ENCODE assay signal across 2 cellular contexts in genomic region chr3:51336261-51336660, GRCh38.
TF ChIP-seq lines count a peak whose summit lies in the region.

No MANE protein-coding gene starts in this region.

TF ChIP-seq in GM23338, 12 proteins besides CTCF, POLR2A, EP300 and RAD21 (continued from another document):
- TF ChIP-seq, protein P1, sequence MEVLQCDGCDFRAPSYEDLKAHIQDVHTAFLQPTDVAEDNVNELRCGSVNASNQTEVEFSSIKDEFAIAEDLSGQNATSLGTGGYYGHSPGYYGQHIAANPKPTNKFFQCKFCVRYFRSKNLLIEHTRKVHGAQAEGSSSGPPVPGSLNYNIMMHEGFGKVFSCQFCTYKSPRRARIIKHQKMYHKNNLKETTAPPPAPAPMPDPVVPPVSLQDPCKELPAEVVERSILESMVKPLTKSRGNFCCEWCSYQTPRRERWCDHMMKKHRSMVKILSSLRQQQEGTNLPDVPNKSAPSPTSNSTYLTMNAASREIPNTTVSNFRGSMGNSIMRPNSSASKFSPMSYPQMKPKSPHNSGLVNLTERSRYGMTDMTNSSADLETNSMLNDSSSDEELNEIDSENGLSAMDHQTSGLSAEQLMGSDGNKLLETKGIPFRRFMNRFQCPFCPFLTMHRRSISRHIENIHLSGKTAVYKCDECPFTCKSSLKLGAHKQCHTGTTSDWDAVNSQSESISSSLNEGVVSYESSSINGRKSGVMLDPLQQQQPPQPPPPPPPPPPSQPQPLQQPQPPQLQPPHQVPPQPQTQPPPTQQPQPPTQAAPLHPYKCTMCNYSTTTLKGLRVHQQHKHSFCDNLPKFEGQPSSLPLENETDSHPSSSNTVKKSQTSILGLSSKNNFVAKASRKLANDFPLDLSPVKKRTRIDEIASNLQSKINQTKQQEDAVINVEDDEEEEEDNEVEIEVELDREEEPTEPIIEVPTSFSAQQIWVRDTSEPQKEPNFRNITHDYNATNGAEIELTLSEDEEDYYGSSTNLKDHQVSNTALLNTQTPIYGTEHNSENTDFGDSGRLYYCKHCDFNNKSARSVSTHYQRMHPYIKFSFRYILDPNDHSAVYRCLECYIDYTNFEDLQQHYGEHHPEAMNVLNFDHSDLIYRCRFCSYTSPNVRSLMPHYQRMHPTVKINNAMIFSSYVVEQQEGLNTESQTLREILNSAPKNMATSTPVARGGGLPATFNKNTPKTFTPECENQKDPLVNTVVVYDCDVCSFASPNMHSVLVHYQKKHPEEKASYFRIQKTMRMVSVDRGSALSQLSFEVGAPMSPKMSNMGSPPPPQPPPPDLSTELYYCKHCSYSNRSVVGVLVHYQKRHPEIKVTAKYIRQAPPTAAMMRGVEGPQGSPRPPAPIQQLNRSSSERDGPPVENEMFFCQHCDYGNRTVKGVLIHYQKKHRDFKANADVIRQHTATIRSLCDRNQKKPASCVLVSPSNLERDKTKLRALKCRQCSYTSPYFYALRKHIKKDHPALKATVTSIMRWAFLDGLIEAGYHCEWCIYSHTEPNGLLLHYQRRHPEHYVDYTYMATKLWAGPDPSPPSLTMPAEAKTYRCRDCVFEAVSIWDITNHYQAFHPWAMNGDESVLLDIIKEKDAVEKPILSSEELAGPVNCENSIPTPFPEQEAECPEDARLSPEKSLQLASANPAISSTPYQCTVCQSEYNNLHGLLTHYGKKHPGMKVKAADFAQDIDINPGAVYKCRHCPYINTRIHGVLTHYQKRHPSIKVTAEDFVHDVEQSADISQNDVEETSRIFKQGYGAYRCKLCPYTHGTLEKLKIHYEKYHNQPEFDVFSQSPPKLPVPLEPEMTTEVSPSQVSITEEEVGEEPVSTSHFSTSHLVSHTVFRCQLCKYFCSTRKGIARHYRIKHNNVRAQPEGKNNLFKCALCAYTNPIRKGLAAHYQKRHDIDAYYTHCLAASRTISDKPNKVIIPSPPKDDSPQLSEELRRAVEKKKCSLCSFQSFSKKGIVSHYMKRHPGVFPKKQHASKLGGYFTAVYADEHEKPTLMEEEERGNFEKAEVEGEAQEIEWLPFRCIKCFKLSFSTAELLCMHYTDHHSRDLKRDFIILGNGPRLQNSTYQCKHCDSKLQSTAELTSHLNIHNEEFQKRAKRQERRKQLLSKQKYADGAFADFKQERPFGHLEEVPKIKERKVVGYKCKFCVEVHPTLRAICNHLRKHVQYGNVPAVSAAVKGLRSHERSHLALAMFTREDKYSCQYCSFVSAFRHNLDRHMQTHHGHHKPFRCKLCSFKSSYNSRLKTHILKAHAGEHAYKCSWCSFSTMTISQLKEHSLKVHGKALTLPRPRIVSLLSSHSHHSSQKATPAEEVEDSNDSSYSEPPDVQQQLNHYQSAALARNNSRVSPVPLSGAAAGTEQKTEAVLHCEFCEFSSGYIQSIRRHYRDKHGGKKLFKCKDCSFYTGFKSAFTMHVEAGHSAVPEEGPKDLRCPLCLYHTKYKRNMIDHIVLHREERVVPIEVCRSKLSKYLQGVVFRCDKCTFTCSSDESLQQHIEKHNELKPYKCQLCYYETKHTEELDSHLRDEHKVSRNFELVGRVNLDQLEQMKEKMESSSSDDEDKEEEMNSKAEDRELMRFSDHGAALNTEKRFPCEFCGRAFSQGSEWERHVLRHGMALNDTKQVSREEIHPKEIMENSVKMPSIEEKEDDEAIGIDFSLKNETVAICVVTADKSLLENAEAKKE (CRISPR knock-in tag; IDR thresholded peaks at IDR 0.05) = no peak

TF ChIP-seq in WTC11, 78 proteins besides CTCF, POLR2A, EP300 and RAD21 (continued from another document):
- no peak for TF ChIP-seq ZNF281 (CRISPR knock-in tag; IDR thresholded peaks at IDR 0.05)
